ENCODE assay signal across 10 cellular contexts in genomic region chr19:46977548-46977947, GRCh38. TPM values are rescaled to one million over a fixed set of nuclear protein-coding genes. Genes with fewer than 3 reads are reported as not detected.
DNase-seq lines count a peak whose midpoint lies in the region; TF ChIP-seq lines count a peak whose summit lies in the region.
"Had no signal": no experiment of that assay in that cellular context is flagged by ENCODE, and none has a peak within 500 bp of the region (broad histone marks: within the 10 kb centered on the region; RNA-seq: fewer than 3 reads in every experiment).

No MANE protein-coding gene starts in this region.

- H3K27me3 ChIP-seq in breast epithelium (no peaks in the 10 kb centered on the region), transverse colon (no peaks in the 10 kb centered on the region), BE2C (no peaks in the 10 kb centered on the region)

- POLR2A ChIA-PET in MCF 10A (lab: Yijun Ruan, JAX): interaction anchor here (1.5 kb wide), 1 partner anchor 9 kb away, joined by 5 read pairs; no protein-coding TSS in a partner anchor

- peak overlapping the region; percentile 80 to 81 for H3K27ac ChIP-seq in breast epithelium
- H3K27ac ChIP-seq in transverse colon: peak overlapping the region in 3 of 4 donors; percentile 76 to 89 (median 77)
- H3K27ac ChIP-seq: WERI-Rb-1 had no signal

- no peaks in the 10 kb centered on the region for H3K9me3 Mint-ChIP-seq in MCF 10A (ENCODE audit: unreplicated experiment)
- H3K9me3 Mint-ChIP-seq in endothelial cell (ENCODE audit: unreplicated experiment): no peaks in the 10 kb centered on the region
- H3K9me3 Mint-ChIP-seq in nephron progenitor cell: no peaks in the 10 kb centered on the region

- no peak for DNase-seq in breast epithelium (ENCODE audit: low spot score in 2 of 2)
- no peak for DNase-seq in MCF 10A (ENCODE audit: unreplicated experiment)
- no peak for DNase-seq in endothelial cell (ENCODE audit: low spot score)
- no peak for DNase-seq in nephron progenitor cell
- DNase-seq in transverse colon: no peak
- DNase-seq in BE2C: no peak
- DNase-seq in SW480 (ENCODE audit: low spot score): no peak
- DNase-seq in NCI-H1436 treated with DMSO at 0.1 percent for 48 hours (lab: John Stamatoyannopoulos, UW): no peak
- DNase-seq: WERI-Rb-1 had no signal

- H3K27me3 Mint-ChIP-seq in MCF 10A (ENCODE audit: insufficient read depth, unreplicated experiment): no peaks in the 10 kb centered on the region
- peaks cover 15% of the 10 kb centered on the region for H3K27me3 Mint-ChIP-seq in endothelial cell (ENCODE audit: unreplicated experiment)
- H3K27me3 Mint-ChIP-seq in nephron progenitor cell (ENCODE audit: low read depth, poor library complexity): peaks cover 11% of the 10 kb centered on the region

- H3K36me3 ChIP-seq in breast epithelium (no peaks in the 10 kb centered on the region), transverse colon (no peaks in the 10 kb centered on the region), BE2C (no peaks in the 10 kb centered on the region; the same call in 1 of the 2 replicates)

- TF ChIP-seq POLR2A in breast epithelium (IDR thresholded peaks at IDR 0.05) (no peak), transverse colon (IDR thresholded peaks at IDR 0.05) (no peak)

- no peak for TF ChIP-seq CTCF in breast epithelium (IDR thresholded peaks at IDR 0.05)
- TF ChIP-seq CTCF in MCF 10A (IDR thresholded peaks at IDR 0.05; ENCODE audit: unreplicated experiment): no peak
- no peak for TF ChIP-seq CTCF in endothelial cell (IDR thresholded peaks at IDR 0.05; ENCODE audit: unreplicated experiment)
- TF ChIP-seq CTCF in nephron progenitor cell (IDR thresholded peaks at IDR 0.05): no peak
- TF ChIP-seq CTCF in transverse colon (IDR thresholded peaks at IDR 0.05): no peak
- TF ChIP-seq CTCF in BE2C (IDR thresholded peaks at IDR 0.05; ENCODE audit: low read depth, low read length): no peak

- BruUV-seq in MCF 10A (replicated peaks; lab: Mats Ljungman, UMichigan): no TSS peak

- H3K27ac Mint-ChIP-seq in MCF 10A (ENCODE audit: low read depth, unreplicated experiment): no peak overlapping the region
- peak overlapping the region; percentile 72 for H3K27ac Mint-ChIP-seq in endothelial cell (ENCODE audit: unreplicated experiment)
- H3K27ac Mint-ChIP-seq in nephron progenitor cell: peak overlapping the region; percentile 49

- H3K4me1 Mint-ChIP-seq in MCF 10A (ENCODE audit: insufficient read depth, unreplicated experiment) (peaks cover 27% of the 10 kb centered on the region), endothelial cell (ENCODE audit: unreplicated experiment) (peaks cover 60% of the 10 kb centered on the region), nephron progenitor cell (peaks cover 80% of the 10 kb centered on the region)

- intact Hi-C loops in breast epithelium (cut with DNase I; ENCODE audit: low total_unique reads): no loop called here
- intact Hi-C loops in MCF 10A (cut with micrococcal nuclease): no loop called here
- intact Hi-C loops in transverse colon (cut with DNase I; ENCODE audit: low total_unique reads): no loop called here

- WGBS in transverse colon (ENCODE audit: low coverage in 1 of 2), 2 donors: 62 to 75% methylated on average over 2 to 7 of the region's 7 CpGs

- no peak overlapping the region for H3K4me3 ChIP-seq in breast epithelium
- no peak overlapping the region for H3K4me3 ChIP-seq in transverse colon
- no peak overlapping the region for H3K4me3 ChIP-seq in BE2C (ENCODE audit: low read depth, low read length)

- CTCF ChIA-PET in MCF 10A (lab: Yijun Ruan, JAX): interaction anchor here (0.6 to 1.0 kb wide), 2 partner anchors 13 to 135 kb away, joined by 3 read pairs; no protein-coding TSS in a partner anchor

- H3K4me1 ChIP-seq in breast epithelium (peaks cover 13 to 48% of the 10 kb centered on the region in 2 donors), transverse colon (peaks cover 27 to 60% (median 35%) of the 10 kb centered on the region in 4 donors), BE2C (peaks cover 8% of the 10 kb centered on the region)

- in situ Hi-C loops in transverse colon (cut with MboI; ENCODE audit: low pct_ligation_motif_present in 1 of 4, low pct_unique_long_range_greater_than_20kb in 1 of 4, low sequenced_read_pairs in 3 of 4): loop anchor here in 1 of 4 donors (25.0 kb wide), 1 partner anchor 215 kb away; no protein-coding TSS in a partner anchor

- H3K36me3 Mint-ChIP-seq in MCF 10A (ENCODE audit: insufficient read depth, unreplicated experiment) (peaks cover 31% of the 10 kb centered on the region), endothelial cell (ENCODE audit: low read depth, unreplicated experiment) (peaks cover 8% of the 10 kb centered on the region), nephron progenitor cell (ENCODE audit: low read depth) (peaks cover 3% of the 10 kb centered on the region)

- H3K9me3 ChIP-seq in breast epithelium (no peaks in the 10 kb centered on the region), transverse colon (no peaks in the 10 kb centered on the region), BE2C (no peaks in the 10 kb centered on the region)

- no peak overlapping the region for H3K4me3 Mint-ChIP-seq in MCF 10A (ENCODE audit: unreplicated experiment)
- no peak overlapping the region for H3K4me3 Mint-ChIP-seq in endothelial cell (ENCODE audit: unreplicated experiment)
- H3K4me3 Mint-ChIP-seq in nephron progenitor cell: peak overlapping the region; percentile 27

- no peak for TF ChIP-seq EP300 in transverse colon (IDR thresholded peaks at IDR 0.05; ENCODE audit: low read depth)

RNA-seq across cellular contexts. Expression of gene NPAS1, which starts 42.1 kb away (rescaled TPM):
- 1 to 10 TPM in 1 of 3 donors, not detected in 2; 2.5 TPM for total RNA-seq in breast epithelium
- 0.44 and 0.68 TPM in 2 replicates for total RNA-seq in MCF 10A (2022)
- 1.0 TPM for total RNA-seq in endothelial cell (ENCODE audit: unreplicated experiment)
- under 1 TPM in 2 of 4 donors, not detected in 2; 0.55 to 0.79 TPM for total RNA-seq in transverse colon
- polyA plus RNA-seq in BE2C (2012; ENCODE audit: insufficient read depth, insufficient read length, low read depth): 1.4 TPM
- total RNA-seq: lung microvascular endothelial cell had no signal
